In genomic region chr3:25493786-25494185, GRCh38 we compare ENCODE assay signal across 1 cellular context.
A peak's percentile ranks its signal among the peaks of the same experiment; 100 is the strongest.
TF ChIP-seq lines count a peak whose summit lies in the region.

No MANE protein-coding gene starts in this region.

TF ChIP-seq in SK-N-SH, 30 proteins besides CTCF, POLR2A, EP300 and RAD21 (continued from another document):
- TF ChIP-seq REST (IDR thresholded peaks at IDR 0.05; ENCODE audit: low read depth, low read length), result no peak
- peak; percentile 74; the same call in 1 of the 2 replicates for TF ChIP-seq TEAD4 (IDR thresholded peaks at IDR 0.05; ENCODE audit: borderline replicate concordance, insufficient read depth)
- TF ChIP-seq RCOR1 (IDR thresholded peaks at IDR 0.05; ENCODE audit: low read length), result no peak
- TF ChIP-seq POLR2AphosphoS5 (IDR thresholded peaks at IDR 0.05; ENCODE audit: low read depth, low read length), result no peak
- TF ChIP-seq RFX5 (IDR thresholded peaks at IDR 0.05; ENCODE audit: low read length), result no peak
- no peak; the same call in 1 of the 2 replicates for TF ChIP-seq RXRA (IDR thresholded peaks at IDR 0.05; ENCODE audit: borderline replicate concordance, low read depth)
- TF ChIP-seq YY1 (IDR thresholded peaks at IDR 0.05; ENCODE audit: low read depth), result no peak
- no peak for TF ChIP-seq USF2 (IDR thresholded peaks at IDR 0.05; ENCODE audit: borderline replicate concordance, low read depth, low read length)
